Comparison of ENCODE assay signal across 14 cellular contexts in the genomic region with DNA sequence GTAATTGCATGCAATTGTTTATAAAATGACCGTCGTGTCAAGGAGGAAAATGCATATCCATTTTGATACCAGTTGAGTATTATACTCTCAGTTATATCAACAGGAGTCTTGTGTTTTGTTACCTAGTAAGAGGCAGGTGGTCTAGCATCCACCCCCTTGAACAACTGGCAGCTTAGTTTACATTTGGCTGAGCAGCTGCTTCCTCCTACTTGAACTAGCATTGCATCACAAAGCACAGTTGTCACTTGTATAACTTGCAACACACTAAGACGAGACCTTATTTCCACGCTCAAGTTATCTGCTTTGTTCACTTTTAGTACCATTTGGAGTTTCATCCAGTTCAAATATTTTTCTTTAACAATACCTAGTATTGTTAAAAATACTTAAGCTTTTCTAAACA.
DNase-seq lines count a peak whose midpoint lies in the region; ATAC-seq and TF ChIP-seq lines count a peak whose summit lies in the region.
"Had no signal": no experiment of that assay in that cellular context is flagged by ENCODE, and none has a peak within 500 bp of the region (broad histone marks: within the 10 kb centered on the region; RNA-seq: fewer than 3 reads in every experiment).

No MANE protein-coding gene starts in this region.

- dilution Hi-C loops in IMR-90 (cut with HindIII; ENCODE audit: low sequenced_read_pairs, unreplicated experiment): no loop called here

- no peak overlapping the region for H3K9ac ChIP-seq in IMR-90 (ENCODE audit: low read depth, low read length)

- no peak for TF ChIP-seq CTCF in IMR-90 (conservative IDR thresholded peaks at IDR 0.05; ENCODE audit: low read depth, low read length)
- no peak for TF ChIP-seq CTCF in choroid plexus epithelial cell (conservative IDR thresholded peaks at IDR 0.05; ENCODE audit: low read depth, low read length)
- TF ChIP-seq CTCF in esophagus muscularis mucosa (IDR thresholded peaks at IDR 0.05): no peak

- H4K20me1 ChIP-seq in IMR-90 (ENCODE audit: insufficient read depth, low read length): no peaks in the 10 kb centered on the region

- H2AK5ac ChIP-seq in IMR-90 (ENCODE audit: low read depth, low read length): no peak overlapping the region

- TF ChIP-seq POLR2A in IMR-90 (IDR thresholded peaks at IDR 0.05; ENCODE audit: low read depth, low read length) (no peak), esophagus muscularis mucosa (IDR thresholded peaks at IDR 0.05; ENCODE audit: low read depth) (no peak)

- H3K4me1 ChIP-seq in IMR-90 (ENCODE audit: control insufficient read depth, insufficient read depth, low read length) (peaks cover 2% of the 10 kb centered on the region; the same call in 1 of the 2 replicates), esophagus muscularis mucosa (no peaks in the 10 kb centered on the region)

- CTCF ChIA-PET in IMR-90 (lab: Yijun Ruan, JAX): interaction anchor here (1.0 kb wide), 1 partner anchor 385 kb away, joined by 3 read pairs; no protein-coding TSS in a partner anchor

- in situ Hi-C loops in IMR-90 (cut with MboI; ENCODE audit: low sequenced_read_pairs): no loop called here

- no peak overlapping the region for H3K4ac ChIP-seq in IMR-90 (ENCODE audit: low read depth, low read length)

- H3K9me3 ChIP-seq in IMR-90 (ENCODE audit: control insufficient read depth, insufficient read depth, low read length) (no peaks in the 10 kb centered on the region), esophagus muscularis mucosa (no peaks in the 10 kb centered on the region)

- no peak overlapping the region for H2BK120ac ChIP-seq in IMR-90 (ENCODE audit: low read depth, low read length)

- no CpG with 5 or more reads among the region's 4 CpGs for WGBS in IMR-90 (ENCODE audit: extremely low coverage in 2 of 2, insufficient read length in 1 of 2), 2 experiments
- WGBS in esophagus muscularis mucosa: 62% methylated on average over 4 of the region's 4 CpGs

- no peak overlapping the region for H4K5ac ChIP-seq in IMR-90 (ENCODE audit: low read depth, low read length)

- H4K91ac ChIP-seq in IMR-90 (ENCODE audit: insufficient read depth, low read depth, low read length): no peak overlapping the region

- TF ChIP-seq RAD21 in IMR-90 (IDR thresholded peaks at IDR 0.05; ENCODE audit: low read length): no peak

- TF ChIP-seq EP300 in esophagus muscularis mucosa (IDR thresholded peaks at IDR 0.05): no peak

- no TSS peak for BruUV-seq in IMR-90 (replicated peaks; lab: Mats Ljungman, UMichigan)

- no peak overlapping the region for H2AK9ac ChIP-seq in IMR-90 (replicated peaks; ENCODE audit: low read depth, low read length, poor library complexity)

- ATAC-seq in IMR-90 (ENCODE audit: low read depth) (no peak), HG03521 (IDR thresholded peaks at IDR 0.05; ENCODE audit: unreplicated experiment) (no peak)
- ATAC-seq: effector memory CD8-positive, alpha-beta T cell had no signal

- H3K27me3 ChIP-seq in IMR-90 (ENCODE audit: control insufficient read depth, insufficient read depth, low read length) (no peaks in the 10 kb centered on the region), esophagus muscularis mucosa (no peaks in the 10 kb centered on the region)

- H2AFZ ChIP-seq in IMR-90 (replicated peaks; ENCODE audit: low read length, poor library complexity): no peak overlapping the region

- H3K9me1 ChIP-seq in IMR-90 (ENCODE audit: insufficient read depth, low read length): no peaks in the 10 kb centered on the region

- H4K8ac ChIP-seq in IMR-90 (ENCODE audit: low read depth in 2 of 2, low read length in 2 of 2): no peak overlapping the region

- no peak overlapping the region for H2BK20ac ChIP-seq in IMR-90 (ENCODE audit: low read depth, low read length)

- no peak overlapping the region for H2BK15ac ChIP-seq in IMR-90 (ENCODE audit: low read depth, low read length)

- H3K36me3 ChIP-seq in IMR-90 (ENCODE audit: control insufficient read depth, insufficient read depth, low read length) (no peaks in the 10 kb centered on the region), esophagus muscularis mucosa (no peaks in the 10 kb centered on the region)

- H3K4me2 ChIP-seq in IMR-90 (ENCODE audit: low read depth, low read length): no peak overlapping the region

- H3K4me3 ChIP-seq in IMR-90 (ENCODE audit: insufficient read depth, low read depth, low read length) (no peak overlapping the region), choroid plexus epithelial cell (ENCODE audit: low read depth, low read length) (no peak overlapping the region), esophagus muscularis mucosa (no peak overlapping the region)

- no peaks in the 10 kb centered on the region for H3K79me1 ChIP-seq in IMR-90 (ENCODE audit: low read depth in 1 of 2, low read length in 2 of 2)

- H3K27ac ChIP-seq in IMR-90 (ENCODE audit: insufficient read depth, low read length) (no peak overlapping the region), esophagus muscularis mucosa (replicated peaks in 1 of 4) (no peak overlapping the region)

- POLR2A ChIA-PET in IMR-90 (lab: Charles Lee; ENCODE audit: unreplicated experiment): no interaction called here

- H3K23ac ChIP-seq in IMR-90 (ENCODE audit: low read depth, low read length): no peak overlapping the region

- H3K14ac ChIP-seq in IMR-90 (replicated peaks; ENCODE audit: low read depth, low read length): no peak overlapping the region

- intact Hi-C loops in IMR-90 (cut with micrococcal nuclease) (no loop called here), esophagus muscularis mucosa (cut with DNase I) (no loop called here)

- no peak overlapping the region for H3K56ac ChIP-seq in IMR-90 (ENCODE audit: extremely low read depth, insufficient read depth, low read length)

- H2BK5ac ChIP-seq in IMR-90 (ENCODE audit: low read depth, low read length, poor library complexity, severe bottlenecking): no peak overlapping the region

- no peak overlapping the region for H3K18ac ChIP-seq in IMR-90 (ENCODE audit: low read depth, low read length)

- peak; percentile 63 for DNase-seq in COLO668 (lab: John Stamatoyannopoulos, UW; ENCODE audit: unreplicated experiment)
- peak; percentile 19 for DNase-seq in IMR-90
- DNase-seq in NCI-H345 treated with DMSO at 0.1 percent for 48 hours (lab: John Stamatoyannopoulos, UW; ENCODE audit: unreplicated experiment): peak; percentile 90
- peak; percentile 21 for DNase-seq in choroid plexus epithelial cell (ENCODE audit: low read depth)
- no peak for DNase-seq in activated CD4-positive, alpha-beta T cell treated with anti-CD3 and anti-CD28 coated beads, Interleukin-2, amount 50 U/mL, for 1 hour
- no peak for DNase-seq in esophagus muscularis mucosa (ENCODE audit: extremely low spot score)
- no peak for DNase-seq in activated CD8-positive, alpha-beta memory T cell treated with anti-CD3 and anti-CD28 coated beads for 24 hours
- DNase-seq: activated effector memory CD4-positive, alpha-beta T cell treated with Interleukin-2 at 50 U/mL for 16 hours; effector memory CD8-positive, alpha-beta T cell; GDM1; Karpas-422; posterior cingulate gyrus; T-helper 1 cell had no signal

TF ChIP-seq in IMR-90, 13 proteins besides CTCF, POLR2A, EP300 and RAD21:
- TF ChIP-seq SMC3 (IDR thresholded peaks at IDR 0.05; ENCODE audit: low read depth, low read length) (no peak), FOS (IDR thresholded peaks at IDR 0.05; ENCODE audit: low read depth, low read length) (no peak), MAZ (IDR thresholded peaks at IDR 0.05; ENCODE audit: borderline replicate concordance, low read depth, low read length) (no peak), NFE2L2 (IDR thresholded peaks at IDR 0.05; ENCODE audit: low read depth, low read length) (no peak), CEBPB (IDR thresholded peaks at IDR 0.05; ENCODE audit: low read depth, low read length) (peak; percentile 30; the same call in 1 of the 2 replicates)

Comparison
In these comparisons a context has a peak if more than half of its experiments do, and no peak if none do; other contexts are left out.
1. DNase-seq: peak in COLO668 (single experiment), IMR-90 (single experiment), NCI-H345 treated with DMSO at 0.1 percent for 48 hours (single experiment) and choroid plexus epithelial cell (single experiment); none in activated CD4-positive, alpha-beta T cell treated with anti-CD3 and anti-CD28 coated beads, Interleukin-2, amount 50 U/mL, for 1 hour (single experiment), esophagus muscularis mucosa (single experiment) and activated CD8-positive, alpha-beta memory T cell treated with anti-CD3 and anti-CD28 coated beads for 24 hours (single experiment).